Comparison of ENCODE assay signal across 12 cellular contexts in the genomic region with DNA sequence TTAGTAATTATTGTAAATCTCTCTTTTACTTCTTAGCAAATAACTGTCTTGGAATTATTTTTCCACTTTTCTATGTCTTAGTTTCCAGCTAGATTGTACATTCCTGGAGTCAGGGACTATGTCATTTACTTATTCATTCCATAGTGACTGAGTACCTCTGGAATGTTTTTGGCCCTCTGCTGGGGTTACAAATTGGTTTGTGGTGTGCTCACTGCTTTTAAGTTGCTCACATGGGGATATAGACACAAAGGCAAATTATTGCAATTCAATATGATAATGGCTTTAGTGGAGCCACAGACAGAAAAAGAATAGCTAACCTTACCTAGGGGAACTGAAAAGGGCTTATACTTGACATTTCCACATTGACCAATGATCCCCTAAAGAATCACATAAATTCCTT.
DNase-seq lines count a peak whose midpoint lies in the region; ATAC-seq and TF ChIP-seq lines count a peak whose summit lies in the region.
"Had no signal": no experiment of that assay in that cellular context is flagged by ENCODE, and none has a peak within 500 bp of the region (broad histone marks: within the 10 kb centered on the region; RNA-seq: fewer than 3 reads in every experiment).

No MANE protein-coding gene starts in this region.

- no peaks in the 10 kb centered on the region for H3K79me2 ChIP-seq in SK-N-SH (ENCODE audit: insufficient read depth)

- H3K4me1 ChIP-seq in SK-N-SH (ENCODE audit: control insufficient read depth in 1 of 2, insufficient read depth in 2 of 2, low read depth in 1 of 2, low read length in 1 of 2): no peaks in the 10 kb centered on the region; a peak in 2 of 4 replicates

- peak overlapping the region; percentile 50 to 88; a peak in 3 of 4 replicates for H3K27ac ChIP-seq in SK-N-SH (ENCODE audit: low read depth in 2 of 2, low read length in 1 of 2)

- no peaks in the 10 kb centered on the region for H3K36me3 ChIP-seq in SK-N-SH (replicated peaks in 1 of 2; ENCODE audit: control insufficient read depth in 1 of 2, insufficient read depth in 2 of 2, low read length in 1 of 2)

- H2AFZ ChIP-seq in SK-N-SH (ENCODE audit: low read depth): 0 out of 2 replicates have a peak overlapping the region, but pooled peaks have one; percentile 29

- H3K4me3 ChIP-seq in SK-N-SH (ENCODE audit: low read depth in 2 of 2, low read length in 1 of 2): peak overlapping the region in 1 of 2 experiments; percentile 21; a peak in 1 of 4 replicates

- no peak for TF ChIP-seq RAD21 in SK-N-SH (IDR thresholded peaks at IDR 0.05; ENCODE audit: low read length)

- peak overlapping the region; percentile 36 for H3K4me2 ChIP-seq in SK-N-SH

- POLR2A ChIA-PET in SK-N-SH (lab: Yijun Ruan, JAX): no interaction called here

- CTCF ChIA-PET in SK-N-SH (lab: Yijun Ruan, JAX): no interaction called here

- no peaks in the 10 kb centered on the region for H3K27me3 ChIP-seq in SK-N-SH (ENCODE audit: insufficient read depth)

- H4K20me1 ChIP-seq in SK-N-SH (ENCODE audit: insufficient read depth): no peaks in the 10 kb centered on the region

- H3K9me3 ChIP-seq in SK-N-SH: 0 out of 2 replicates have a peak, but pooled peaks cover 5% of the 10 kb centered on the region

- H3K9ac ChIP-seq in SK-N-SH: peak overlapping the region; percentile 59

- peaks cover 32% of the 10 kb centered on the region for H3F3A ChIP-seq in SK-N-SH (replicated peaks; ENCODE audit: insufficient read depth)

- peak; percentile 24 for TF ChIP-seq CTCF in SK-N-SH (IDR thresholded peaks at IDR 0.05)

- no peaks in the 10 kb centered on the region for H3K9me2 ChIP-seq in SK-N-SH

- peak; percentile 6 to 19 for DNase-seq in NCI-H526 (lab: John Stamatoyannopoulos, UW)
- DNase-seq in NCI-H526 treated with DMSO at 0.1 percent for 48 hours (lab: John Stamatoyannopoulos, UW): no peak
- no peak for DNase-seq in SK-N-SH
- DNase-seq in fibroblast of the conjunctiva (ENCODE audit: low read depth): peak; percentile 53
- DNase-seq in smooth muscle cell of the brain vasculature (ENCODE audit: low read depth, low spot score): peak; percentile 37
- no peak for DNase-seq in stimulated activated CD4-positive, alpha-beta T cell treated with anti-CD3 and anti-CD28 coated beads, Interleukin-2, amount 100 ng/mL, for 24 hours
- no peak for DNase-seq in middle frontal gyrus (ENCODE audit: extremely low spot score, low spot score)
- DNase-seq: activated CD4-positive, alpha-beta T cell treated with anti-CD3 and anti-CD28 coated beads, Interleukin-2, amount 10 ng/mL, durations not matched to agents 7 days and 5 days; activated naive CD4-positive, alpha-beta T cell treated with anti-CD3 and anti-CD28 coated beads, Interleukin-2, amount 50 U/mL, for 16 hours; NCI-H2171 treated with DMSO at 0.1 percent for 48 hours; SHP77 treated with DMSO at 0.1 percent for 48 hours had no signal

- no peak for ATAC-seq in HG03045 (IDR thresholded peaks at IDR 0.05; ENCODE audit: unreplicated experiment)

- peak in 1 of 2 experiments; percentile 85; a peak in 3 of 4 replicates for TF ChIP-seq EP300 in SK-N-SH (IDR thresholded peaks at IDR 0.05; ENCODE audit: borderline replicate concordance in 1 of 2, low read depth in 1 of 2, low read length in 1 of 2)

TF ChIP-seq in SK-N-SH, 30 proteins besides CTCF, POLR2A, EP300 and RAD21 (continues in another document):
- TF ChIP-seq MXI1 (IDR thresholded peaks at IDR 0.05; ENCODE audit: low read depth, low read length): no peak
- TF ChIP-seq CHD2 (IDR thresholded peaks at IDR 0.05; ENCODE audit: low read length, partially characterized antibody): no peak
- TF ChIP-seq SIN3A (IDR thresholded peaks at IDR 0.05; ENCODE audit: borderline replicate concordance, low read depth, low read length): no peak
- no peak for TF ChIP-seq EZH2phosphoT487 (IDR thresholded peaks at IDR 0.05; ENCODE audit: borderline replicate concordance, low read depth)
- TF ChIP-seq, protein P1, sequence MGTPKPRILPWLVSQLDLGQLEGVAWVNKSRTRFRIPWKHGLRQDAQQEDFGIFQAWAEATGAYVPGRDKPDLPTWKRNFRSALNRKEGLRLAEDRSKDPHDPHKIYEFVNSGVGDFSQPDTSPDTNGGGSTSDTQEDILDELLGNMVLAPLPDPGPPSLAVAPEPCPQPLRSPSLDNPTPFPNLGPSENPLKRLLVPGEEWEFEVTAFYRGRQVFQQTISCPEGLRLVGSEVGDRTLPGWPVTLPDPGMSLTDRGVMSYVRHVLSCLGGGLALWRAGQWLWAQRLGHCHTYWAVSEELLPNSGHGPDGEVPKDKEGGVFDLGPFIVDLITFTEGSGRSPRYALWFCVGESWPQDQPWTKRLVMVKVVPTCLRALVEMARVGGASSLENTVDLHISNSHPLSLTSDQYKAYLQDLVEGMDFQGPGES (IDR thresholded peaks at IDR 0.05; ENCODE audit: low read depth, low read length): no peak
- TF ChIP-seq GATA2 (CRISPR knock-in tag; IDR thresholded peaks at IDR 0.05): no peak
- no peak for TF ChIP-seq RFX5 (IDR thresholded peaks at IDR 0.05; ENCODE audit: low read length)
- TF ChIP-seq TAF1 (IDR thresholded peaks at IDR 0.05; ENCODE audit: borderline replicate concordance, low read depth, low read length): no peak
- TF ChIP-seq YY1 (IDR thresholded peaks at IDR 0.05; ENCODE audit: low read depth): no peak
- TF ChIP-seq, protein P2, sequence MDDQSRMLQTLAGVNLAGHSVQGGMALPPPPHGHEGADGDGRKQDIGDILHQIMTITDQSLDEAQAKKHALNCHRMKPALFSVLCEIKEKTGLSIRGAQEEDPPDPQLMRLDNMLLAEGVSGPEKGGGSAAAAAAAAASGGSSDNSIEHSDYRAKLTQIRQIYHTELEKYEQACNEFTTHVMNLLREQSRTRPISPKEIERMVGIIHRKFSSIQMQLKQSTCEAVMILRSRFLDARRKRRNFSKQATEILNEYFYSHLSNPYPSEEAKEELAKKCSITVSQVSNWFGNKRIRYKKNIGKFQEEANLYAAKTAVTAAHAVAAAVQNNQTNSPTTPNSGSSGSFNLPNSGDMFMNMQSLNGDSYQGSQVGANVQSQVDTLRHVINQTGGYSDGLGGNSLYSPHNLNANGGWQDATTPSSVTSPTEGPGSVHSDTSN (IDR thresholded peaks at IDR 0.05): peak; percentile 65
- no peak for TF ChIP-seq RCOR1 (IDR thresholded peaks at IDR 0.05; ENCODE audit: low read length)
- peak; percentile 64 for TF ChIP-seq NFIC (IDR thresholded peaks at IDR 0.05; ENCODE audit: borderline replicate concordance)
- peak; percentile 89 for TF ChIP-seq JUND (IDR thresholded peaks at IDR 0.05)
- TF ChIP-seq, protein P3, sequence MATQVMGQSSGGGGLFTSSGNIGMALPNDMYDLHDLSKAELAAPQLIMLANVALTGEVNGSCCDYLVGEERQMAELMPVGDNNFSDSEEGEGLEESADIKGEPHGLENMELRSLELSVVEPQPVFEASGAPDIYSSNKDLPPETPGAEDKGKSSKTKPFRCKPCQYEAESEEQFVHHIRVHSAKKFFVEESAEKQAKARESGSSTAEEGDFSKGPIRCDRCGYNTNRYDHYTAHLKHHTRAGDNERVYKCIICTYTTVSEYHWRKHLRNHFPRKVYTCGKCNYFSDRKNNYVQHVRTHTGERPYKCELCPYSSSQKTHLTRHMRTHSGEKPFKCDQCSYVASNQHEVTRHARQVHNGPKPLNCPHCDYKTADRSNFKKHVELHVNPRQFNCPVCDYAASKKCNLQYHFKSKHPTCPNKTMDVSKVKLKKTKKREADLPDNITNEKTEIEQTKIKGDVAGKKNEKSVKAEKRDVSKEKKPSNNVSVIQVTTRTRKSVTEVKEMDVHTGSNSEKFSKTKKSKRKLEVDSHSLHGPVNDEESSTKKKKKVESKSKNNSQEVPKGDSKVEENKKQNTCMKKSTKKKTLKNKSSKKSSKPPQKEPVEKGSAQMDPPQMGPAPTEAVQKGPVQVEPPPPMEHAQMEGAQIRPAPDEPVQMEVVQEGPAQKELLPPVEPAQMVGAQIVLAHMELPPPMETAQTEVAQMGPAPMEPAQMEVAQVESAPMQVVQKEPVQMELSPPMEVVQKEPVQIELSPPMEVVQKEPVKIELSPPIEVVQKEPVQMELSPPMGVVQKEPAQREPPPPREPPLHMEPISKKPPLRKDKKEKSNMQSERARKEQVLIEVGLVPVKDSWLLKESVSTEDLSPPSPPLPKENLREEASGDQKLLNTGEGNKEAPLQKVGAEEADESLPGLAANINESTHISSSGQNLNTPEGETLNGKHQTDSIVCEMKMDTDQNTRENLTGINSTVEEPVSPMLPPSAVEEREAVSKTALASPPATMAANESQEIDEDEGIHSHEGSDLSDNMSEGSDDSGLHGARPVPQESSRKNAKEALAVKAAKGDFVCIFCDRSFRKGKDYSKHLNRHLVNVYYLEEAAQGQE (IDR thresholded peaks at IDR 0.05; ENCODE audit: low read depth, low read length): no peak
- no peak; the same call in 1 of the 2 replicates for TF ChIP-seq GABPA (IDR thresholded peaks at IDR 0.05; ENCODE audit: low read depth)
- no peak for TF ChIP-seq FOXJ3 (CRISPR knock-in tag; IDR thresholded peaks at IDR 0.05)
- TF ChIP-seq POLR2AphosphoS5 (IDR thresholded peaks at IDR 0.05; ENCODE audit: low read depth, low read length): no peak
- peak; percentile 62; the same call in 1 of the 2 replicates for TF ChIP-seq FOXM1 (IDR thresholded peaks at IDR 0.05; ENCODE audit: low read depth)
- TF ChIP-seq SMC3 (IDR thresholded peaks at IDR 0.05; ENCODE audit: low read depth, low read length): no peak; the same call in 1 of the 2 replicates
- peak; percentile 88 for TF ChIP-seq FOSL2 (IDR thresholded peaks at IDR 0.05; ENCODE audit: borderline replicate concordance, low read depth)
- no peak for TF ChIP-seq NRF1 (IDR thresholded peaks at IDR 0.05; ENCODE audit: low read depth, low read length)
- TF ChIP-seq, protein P4, sequence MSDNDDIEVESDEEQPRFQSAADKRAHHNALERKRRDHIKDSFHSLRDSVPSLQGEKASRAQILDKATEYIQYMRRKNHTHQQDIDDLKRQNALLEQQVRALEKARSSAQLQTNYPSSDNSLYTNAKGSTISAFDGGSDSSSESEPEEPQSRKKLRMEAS (IDR thresholded peaks at IDR 0.05; ENCODE audit: low read depth): peak; percentile 67
- peak; percentile 80 for TF ChIP-seq TCF12 (IDR thresholded peaks at IDR 0.05)
- TF ChIP-seq RXRA (IDR thresholded peaks at IDR 0.05; ENCODE audit: borderline replicate concordance, low read depth): peak; percentile 71; the same call in 1 of the 2 replicates
- no peak; the same call in 1 of the 2 replicates for TF ChIP-seq MEF2A (IDR thresholded peaks at IDR 0.05; ENCODE audit: borderline replicate concordance, low read depth)
- TF ChIP-seq, protein P5, sequence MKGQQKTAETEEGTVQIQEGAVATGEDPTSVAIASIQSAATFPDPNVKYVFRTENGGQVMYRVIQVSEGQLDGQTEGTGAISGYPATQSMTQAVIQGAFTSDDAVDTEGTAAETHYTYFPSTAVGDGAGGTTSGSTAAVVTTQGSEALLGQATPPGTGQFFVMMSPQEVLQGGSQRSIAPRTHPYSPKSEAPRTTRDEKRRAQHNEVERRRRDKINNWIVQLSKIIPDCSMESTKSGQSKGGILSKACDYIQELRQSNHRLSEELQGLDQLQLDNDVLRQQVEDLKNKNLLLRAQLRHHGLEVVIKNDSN (IDR thresholded peaks at IDR 0.05; ENCODE audit: borderline replicate concordance, low read depth): no peak

Comparison
In these comparisons a context has a peak if more than half of its experiments do, and no peak if none do; other contexts are left out.
1. DNase-seq: peak in NCI-H526 (2 of 2), fibroblast of the conjunctiva (single experiment) and smooth muscle cell of the brain vasculature (single experiment); none in NCI-H526 treated with DMSO at 0.1 percent for 48 hours (single experiment), SK-N-SH (single experiment), stimulated activated CD4-positive, alpha-beta T cell treated with anti-CD3 and anti-CD28 coated beads, Interleukin-2, amount 100 ng/mL, for 24 hours (0 of 2) and middle frontal gyrus (single experiment).